In the genomic region with DNA sequence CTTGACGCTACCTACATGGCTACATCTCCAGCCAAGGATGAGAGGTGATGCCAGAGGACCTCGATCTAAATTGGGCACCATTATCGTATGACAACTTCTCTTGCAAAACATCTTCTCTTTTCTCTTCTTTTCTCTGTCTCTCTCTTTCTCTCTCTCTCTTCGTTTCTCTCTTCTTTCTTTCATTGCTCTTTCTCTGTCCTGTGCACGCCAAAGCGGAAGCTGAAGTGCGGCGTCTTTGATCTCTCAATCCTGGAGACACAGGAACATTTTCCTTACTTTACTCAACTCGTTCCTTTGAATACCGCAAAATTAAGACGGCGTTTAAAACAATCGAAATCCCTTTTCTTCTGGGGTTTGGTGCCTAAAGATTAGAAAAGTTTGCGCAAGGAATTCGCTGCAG, we compare ENCODE assay signal across 10 cellular contexts.
DNase-seq lines count a peak whose midpoint lies in the region; ATAC-seq and TF ChIP-seq lines count a peak whose summit lies in the region.
"Had no signal": no experiment of that assay in that cellular context is flagged by ENCODE, and none has a peak within 500 bp of the region (broad histone marks: within the 10 kb centered on the region; RNA-seq: fewer than 3 reads in every experiment).

No MANE protein-coding gene starts in this region.

- H3K79me2 ChIP-seq in OCI-LY7 (ENCODE audit: insufficient read depth, low read depth, low read length), result peaks cover 53% of the 10 kb centered on the region

- WGBS in thymus, result under 1% methylated on average over 15 of the region's 15 CpGs

- H3K4me1 Mint-ChIP-seq in activated naive CD4-positive, alpha-beta T cell treated with anti-CD3 and anti-CD28 coated beads, Interleukin-2, amount 50 U/mL, for 24 hours, result peaks cover 43% of the 10 kb centered on the region

- peak overlapping the region; percentile 100 for H3K4me3 Mint-ChIP-seq in activated naive CD4-positive, alpha-beta T cell treated with anti-CD3 and anti-CD28 coated beads, Interleukin-2, amount 50 U/mL, for 24 hours

- H3K27me3 ChIP-seq in thymus (ENCODE audit: control insufficient read depth, insufficient read depth), result no peaks in the 10 kb centered on the region

- H3K36me3 ChIP-seq in OCI-LY7 (ENCODE audit: insufficient read depth, low read length) (peaks cover 18% of the 10 kb centered on the region), thymus (ENCODE audit: control insufficient read depth, insufficient read depth) (no peaks in the 10 kb centered on the region)

- no peak for ATAC-seq in HG02623 (IDR thresholded peaks at IDR 0.05; ENCODE audit: unreplicated experiment)

- H3K27ac ChIP-seq in OCI-LY7 (ENCODE audit: low read depth, low read length, poor library complexity, severe bottlenecking) (peak overlapping the region; percentile 92), thymus (ENCODE audit: low read depth) (peak overlapping the region; percentile 97)

- H3K9me3 ChIP-seq in OCI-LY7 (ENCODE audit: low read length) (no peaks in the 10 kb centered on the region), thymus (ENCODE audit: control insufficient read depth) (no peaks in the 10 kb centered on the region)

- no peak for DNase-seq in activated naive CD4-positive, alpha-beta T cell treated with Interleukin-2 at 50 U/mL for 16 hours
- no peak for DNase-seq in OCI-LY7 (ENCODE audit: low spot score)
- peak; percentile 20 for DNase-seq in globus pallidus (ENCODE audit: low spot score)
- DNase-seq in T1000 (lab: John Stamatoyannopoulos, UW), result no peak
- DNase-seq in NOMO-1 treated with DMSO at 0.1 percent for 48 hours (lab: John Stamatoyannopoulos, UW; ENCODE audit: unreplicated experiment), result no peak
- DNase-seq: DMS53 had no signal

- H3K4me1 ChIP-seq in OCI-LY7 (ENCODE audit: insufficient read depth, low read length, poor library complexity, severe bottlenecking) (peaks cover 26% of the 10 kb centered on the region), thymus (ENCODE audit: control insufficient read depth, insufficient read depth, low read length) (peaks cover 4% of the 10 kb centered on the region)

- peak overlapping the region; percentile 32; the same call in 1 of the 2 replicates for H2AFZ ChIP-seq in OCI-LY7 (ENCODE audit: low read length)

- H4K20me1 ChIP-seq in OCI-LY7 (ENCODE audit: insufficient read depth, low read length), result peaks cover 4% of the 10 kb centered on the region; the same call in 1 of the 2 replicates

- H3K36me3 Mint-ChIP-seq in activated naive CD4-positive, alpha-beta T cell treated with anti-CD3 and anti-CD28 coated beads, Interleukin-2, amount 50 U/mL, for 24 hours, result peaks cover 2% of the 10 kb centered on the region

- peak overlapping the region; percentile 72 for H3K4me2 ChIP-seq in OCI-LY7 (ENCODE audit: low read length)

- no peaks in the 10 kb centered on the region for H3K9me3 Mint-ChIP-seq in activated naive CD4-positive, alpha-beta T cell treated with anti-CD3 and anti-CD28 coated beads, Interleukin-2, amount 50 U/mL, for 24 hours
- H3K9me3 Mint-ChIP-seq: T-cell had no signal

- peak overlapping the region; percentile 99 for H3K27ac Mint-ChIP-seq in activated naive CD4-positive, alpha-beta T cell treated with anti-CD3 and anti-CD28 coated beads, Interleukin-2, amount 50 U/mL, for 24 hours

- no peaks in the 10 kb centered on the region for H3K27me3 Mint-ChIP-seq in activated naive CD4-positive, alpha-beta T cell treated with anti-CD3 and anti-CD28 coated beads, Interleukin-2, amount 50 U/mL, for 24 hours
- H3K27me3 Mint-ChIP-seq: T-cell had no signal

- CTCF ChIA-PET in OCI-LY7 (lab: Charles Lee; ENCODE audit: unreplicated experiment), result no interaction called here

- H3K4me3 ChIP-seq in OCI-LY7 (ENCODE audit: low read depth, low read length, poor library complexity, severe bottlenecking) (peak overlapping the region; percentile 76), thymus (ENCODE audit: low read length) (peak overlapping the region; percentile 68)

- intact Hi-C loops in OCI-LY7 (cut with micrococcal nuclease; ENCODE audit: unreplicated experiment), result loop anchor here (1.0 to 10.0 kb wide), 3 partner anchors 27 to 1007 kb away; partner anchors contain the start of genes EIF1AY and KDM5D

- no peaks in the 10 kb centered on the region for H3K9me2 ChIP-seq in OCI-LY7 (ENCODE audit: insufficient read depth, low read length)

- BruUV-seq in OCI-LY7 (replicated peaks; lab: Mats Ljungman, UMichigan), result TSS peak; percentile 64

- POLR2A ChIA-PET in OCI-LY7 (lab: Charles Lee), result interaction anchor here (0.9 to 6.8 kb wide), 10 partner anchors 9 to 179 kb away, joined by 3 to 85 read pairs (median 6); partner anchors contain the start of gene KDM5D

- TF ChIP-seq CTCF in OCI-LY7 (conservative IDR thresholded peaks at IDR 0.05; ENCODE audit: low read length), result no peak
